In genomic region chr9:136171801-136172411, GRCh38 we compare ENCODE assay signal across 17 cellular contexts. TPM values are rescaled to one million over a fixed set of nuclear protein-coding genes. Genes with fewer than 3 reads are reported as not detected.
A peak's percentile ranks its signal among the peaks of the same experiment; 100 is the strongest.
DNase-seq lines count a peak whose midpoint lies in the region; ATAC-seq and TF ChIP-seq lines count a peak whose summit lies in the region.
"Had no signal": no experiment of that assay in that cellular context is flagged by ENCODE, and none has a peak within 500 bp of the region (broad histone marks: within the 10 kb centered on the region; RNA-seq: fewer than 3 reads in every experiment).

No MANE protein-coding gene starts in this region.

- TF ChIP-seq CTCF in GM23338 (conservative IDR thresholded peaks at IDR 0.05; ENCODE audit: low read depth in 2 of 2) (no peak), WTC11 (IDR thresholded peaks at IDR 0.05) (no peak), nephron (IDR thresholded peaks at IDR 0.05; ENCODE audit: unreplicated experiment in 3 of 3) (no peak)

- no peaks in the 10 kb centered on the region for H3K9me3 ChIP-seq in HUES64 (ENCODE audit: insufficient read depth, low read depth, low read length)
- H3K9me3 ChIP-seq: BLaER1 treated with 17β-estradiol and CSF1 and Interleukin-3, amounts not matched to agents 10 nM and 100 nM; SK-N-SH had no signal

- H3K4me1 Mint-ChIP-seq in GM23338 (peaks cover 30% of the 10 kb centered on the region), WTC11 (peaks cover 27% of the 10 kb centered on the region), nephron (peaks cover 37% of the 10 kb centered on the region)

- DNase-seq in GM23338 (ENCODE audit: low spot score) (no peak), WTC11 (ENCODE audit: low spot score) (peak; percentile 10), HPDE6-E6E7 (ENCODE audit: extremely low spot score) (no peak), GM19238 (ENCODE audit: insufficient read length, low spot score) (no peak)
- DNase-seq: KBM-7; NCI-H1092; NCI-H226; NK-92 treated with Interleukin-12 subunit alpha and Interleukin-12 subunit beta, amount 100 ng/mL, for 24 hours; SK-N-SH; T-helper 1 cell had no signal

- H3K4me3 ChIP-seq in GM23338 = no peak overlapping the region
- H3K4me3 ChIP-seq in HUES64 (ENCODE audit: low read length) = no peak overlapping the region
- H3K4me3 ChIP-seq: BLaER1 treated with 17β-estradiol and CSF1 and Interleukin-3, amounts not matched to agents 10 nM and 100 nM had no signal

- no peaks in the 10 kb centered on the region for H3K27me3 ChIP-seq in GM23338 (ENCODE audit: insufficient read depth)
- H3K27me3 ChIP-seq in HUES64 (ENCODE audit: insufficient read depth, low read length) = no peaks in the 10 kb centered on the region
- H3K27me3 ChIP-seq: BLaER1 treated with 17β-estradiol and CSF1 and Interleukin-3, amounts not matched to agents 10 nM and 100 nM had no signal

- H3K27me3 Mint-ChIP-seq in GM23338 (ENCODE audit: insufficient read depth, low read depth, poor library complexity) (peaks cover 8% of the 10 kb centered on the region), WTC11 (ENCODE audit: low read depth) (peaks cover 3% of the 10 kb centered on the region; the same call in 1 of the 2 replicates), nephron (ENCODE audit: low read depth) (peaks cover 27% of the 10 kb centered on the region)

- ATAC-seq in GM23338 = no peak
- ATAC-seq in WTC11 = no peak
- no peak for ATAC-seq in GM21825 (IDR thresholded peaks at IDR 0.05; ENCODE audit: unreplicated experiment)
- ATAC-seq in HG03039 (IDR thresholded peaks at IDR 0.05; ENCODE audit: unreplicated experiment) = no peak

- no peak overlapping the region; the same call in 2 of the 3 replicates for H3K4me3 Mint-ChIP-seq in GM23338
- no peak overlapping the region for H3K4me3 Mint-ChIP-seq in WTC11
- H3K4me3 Mint-ChIP-seq in nephron = no peak overlapping the region

- no peak overlapping the region for H3K9ac ChIP-seq in HUES64 (ENCODE audit: low read depth, low read length)
- H3K9ac ChIP-seq: BLaER1 treated with 17β-estradiol and CSF1 and Interleukin-3, amounts not matched to agents 10 nM and 100 nM; SK-N-SH had no signal

- 77% methylated on average over 11 of the region's 11 CpGs for whole genome bisulfite sequencing in HUES64

- H3K36me3 ChIP-seq in GM23338 (ENCODE audit: insufficient read depth) (no peaks in the 10 kb centered on the region), HUES64 (ENCODE audit: insufficient read depth, low read length) (no peaks in the 10 kb centered on the region)
- H3K36me3 ChIP-seq: BLaER1 treated with 17β-estradiol and CSF1 and Interleukin-3, amounts not matched to agents 10 nM and 100 nM had no signal

- H3K27ac Mint-ChIP-seq in GM23338 (no peak overlapping the region; the same call in 1 of the 2 replicates), WTC11 (peak overlapping the region; percentile 81), nephron (peak overlapping the region; percentile 46 to 82 (median 79))

- H3K9me3 Mint-ChIP-seq in GM23338 (no peaks in the 10 kb centered on the region; the same call in 2 of the 3 replicates), WTC11 (no peaks in the 10 kb centered on the region), nephron (peaks cover 7% of the 10 kb centered on the region)

- H2AFZ ChIP-seq in GM23338 = no peak overlapping the region

- H3K9me2 ChIP-seq in GM23338 (ENCODE audit: insufficient read depth) = no peaks in the 10 kb centered on the region
- H3K9me2 ChIP-seq: SK-N-SH had no signal

- 0 out of 2 replicates have a peak, but pooled peaks cover 3% of the 10 kb centered on the region for H3F3A ChIP-seq in GM23338 (replicated peaks; ENCODE audit: low read depth)

- no peak overlapping the region for H3K27ac ChIP-seq in GM23338 (ENCODE audit: low read depth)
- H3K27ac ChIP-seq in HUES64 (ENCODE audit: low read depth, low read length) = peak overlapping the region; percentile 68; the same call in 1 of the 2 replicates
- H3K27ac ChIP-seq: BLaER1 treated with 17β-estradiol and CSF1 and Interleukin-3, amounts not matched to agents 10 nM and 100 nM; HL-60 had no signal

- H3K4me1 ChIP-seq in GM23338 (ENCODE audit: insufficient read depth) (peaks cover 7% of the 10 kb centered on the region; the same call in 1 of the 2 replicates), HUES64 (ENCODE audit: insufficient read depth, low read length) (peaks cover 16% of the 10 kb centered on the region)

- peak overlapping the region; percentile 64; the same call in 1 of the 2 replicates for H3K4me2 ChIP-seq in GM23338
- H3K4me2 ChIP-seq: SK-N-SH had no signal

- POLR2A ChIA-PET in WTC11 (lab: Charles Lee) = interaction anchor here (1.2 to 1.7 kb wide), 3 partner anchors 15 to 101 kb away, joined by 3 to 5 read pairs (median 4); no protein-coding TSS in a partner anchor

- no peaks in the 10 kb centered on the region for H3K79me2 ChIP-seq in GM23338 (replicated peaks; ENCODE audit: insufficient read depth)

- H3K36me3 Mint-ChIP-seq in GM23338 (ENCODE audit: low read depth) (no peaks in the 10 kb centered on the region; the same call in 2 of the 3 replicates), WTC11 (no peaks in the 10 kb centered on the region), nephron (ENCODE audit: low read depth) (peaks cover 5% of the 10 kb centered on the region)

- H4K20me1 ChIP-seq in GM23338 (replicated peaks; ENCODE audit: insufficient read depth) = no peaks in the 10 kb centered on the region

- CTCF ChIA-PET in WTC11 (lab: Charles Lee) = interaction anchor here (0.8 to 4.5 kb wide), 16 partner anchors 11 to 114 kb away, joined by 3 to 35 read pairs (median 12); partner anchors contain the start of gene LHX3

TF ChIP-seq in GM23338, 12 proteins besides CTCF, POLR2A, EP300 and RAD21 (continues in another document):
- no peak for TF ChIP-seq ZNF331 (CRISPR knock-in tag; IDR thresholded peaks at IDR 0.05; ENCODE audit: low read depth)
- TF ChIP-seq POLR2AphosphoS5 (IDR thresholded peaks at IDR 0.05; ENCODE audit: low read depth) = no peak

TF ChIP-seq in WTC11, 78 proteins besides CTCF, POLR2A, EP300 and RAD21 (continues in another document):
- no peak for TF ChIP-seq HMGXB4 (CRISPR knock-in tag; IDR thresholded peaks at IDR 0.05)
- 0 out of 2 replicates have a peak, but pooled peaks have one; percentile 10 for TF ChIP-seq GTF2I (CRISPR knock-in tag; conservative IDR thresholded peaks at IDR 0.05)
- no peak for TF ChIP-seq ARID4B (CRISPR knock-in tag; IDR thresholded peaks at IDR 0.05; ENCODE audit: borderline replicate concordance)

RNA-seq across cellular contexts. Expression of gene LHX3, which starts 33.0 kb away (rescaled TPM):
- not detected in 2 replicates for total RNA-seq in GM23338 (2014; rRNA removed; shearing (Covaris generic))
- 0.08 TPM in 1 of 2 replicates, not detected in the other for polyA plus RNA-seq in GM23338 (2016; fragmentation: Nextera tagmentation; extraction: Ambion mirVana)
- polyA plus RNA-seq in HUES64 (2013, experiment 1 of 2) = not detected
- not detected for polyA plus RNA-seq in HUES64 (2013, experiment 2 of 2)
- total RNA-seq in WTC11 (2021) = 0.11 TPM in 1 of 3 replicates, not detected in the others
- total RNA-seq: M059J had no signal
- polyA plus RNA-seq: SK-N-SH had no signal

RNA-seq across cellular contexts. Expression of gene TMEM250, which starts 53.2 kb away (rescaled TPM):
- total RNA-seq in GM23338 (2014; rRNA removed; shearing (Covaris generic)) = 32.6 and 39.2 TPM in 2 replicates
- 11.8 and 12.2 TPM in 2 replicates for polyA plus RNA-seq in GM23338 (2016; fragmentation: Nextera tagmentation; extraction: Ambion mirVana)
- polyA plus RNA-seq in HUES64 (2013, experiment 1 of 2) = 31.5 TPM
- 29.2 TPM for polyA plus RNA-seq in HUES64 (2013, experiment 2 of 2)
- 39.4 to 41.0 TPM (median 39.5 TPM) in 3 replicates for total RNA-seq in WTC11 (2021)
